ENCODE assay signal across 8 cellular contexts in the genomic region with DNA sequence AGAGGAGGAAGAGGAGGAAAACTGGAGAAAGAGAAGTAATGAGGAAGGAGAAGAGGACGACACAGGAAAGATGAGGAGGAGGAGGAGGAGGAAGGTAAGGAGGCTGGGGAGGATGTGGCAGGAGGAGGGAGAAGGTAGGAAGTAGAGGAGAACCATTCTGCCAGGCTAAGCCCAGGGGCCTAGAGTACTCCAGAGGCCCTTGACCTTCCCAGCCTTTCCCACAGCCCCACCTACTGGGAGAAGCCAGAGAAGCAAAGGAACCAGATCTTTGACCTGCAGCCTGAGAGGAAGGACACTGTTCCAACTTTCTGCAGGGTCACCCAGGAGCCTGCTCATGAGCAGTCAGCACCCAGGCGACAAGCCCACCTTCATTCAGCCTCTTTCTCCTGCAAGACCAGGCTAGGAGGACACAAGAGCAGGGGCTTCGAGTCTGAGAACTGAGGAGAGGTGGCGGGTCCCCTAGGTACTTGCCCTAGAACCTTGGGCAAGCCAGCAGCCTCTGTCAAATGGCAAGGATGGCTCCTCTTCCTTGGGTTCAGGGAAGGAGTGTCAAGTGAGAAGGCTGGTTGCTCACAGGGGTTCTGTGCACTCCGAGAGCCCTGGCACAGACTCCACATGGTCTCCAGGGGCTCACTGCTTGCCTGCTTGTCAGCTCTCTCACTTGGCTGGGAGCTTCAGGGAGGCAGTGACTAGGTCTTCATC. TPM values are rescaled to one million over a fixed set of nuclear protein-coding genes. Genes with fewer than 3 reads are reported as not detected.
DNase-seq lines count a peak whose midpoint lies in the region; ATAC-seq, FAIRE-seq and TF ChIP-seq lines count a peak whose summit lies in the region.

No MANE protein-coding gene starts in this region.

- H3K4me2 ChIP-seq in HepG2 (ENCODE audit: low read depth, low read length): peak overlapping the region; percentile 95

- H3K27ac ChIP-seq in HepG2 (ENCODE audit: extremely low read length, insufficient read depth, low read length): peak overlapping the region; percentile 51

- H3K4me1 ChIP-seq in HepG2 (ENCODE audit: insufficient read depth, low read length): peaks cover 82% of the 10 kb centered on the region

- peak; percentile 90 for FAIRE-seq in HepG2 (lab: Jason Lieb, UNC)

- H3K27me3 ChIP-seq in HepG2 (ENCODE audit: control insufficient read depth in 1 of 2, insufficient read depth in 2 of 2, low read length in 2 of 2): no peaks in the 10 kb centered on the region

- peaks cover 2% of the 10 kb centered on the region for H3K79me2 ChIP-seq in HepG2 (ENCODE audit: insufficient read depth, low read length)

- H2AFZ ChIP-seq in HepG2 (ENCODE audit: low read length): no peak overlapping the region

- no peaks in the 10 kb centered on the region for H3K36me3 ChIP-seq in HepG2 (replicated peaks in 1 of 2; ENCODE audit: control insufficient read depth in 1 of 2, insufficient read depth in 2 of 2, low read length in 2 of 2)

- H3K27ac Mint-ChIP-seq in effector memory CD8-positive, alpha-beta T cell: peak overlapping the region in 1 of 2 donors; percentile 7

- H3K36me3 Mint-ChIP-seq in effector memory CD8-positive, alpha-beta T cell (ENCODE audit: insufficient read depth): no peaks in the 10 kb centered on the region

- H3K9ac ChIP-seq in HepG2 (ENCODE audit: insufficient read depth, low read depth, low read length): 0 out of 2 replicates have a peak overlapping the region, but pooled peaks have one; percentile 18

- H3K9me3 ChIP-seq in HepG2 (ENCODE audit: low read length): no peaks in the 10 kb centered on the region

- no peaks in the 10 kb centered on the region for H3K9me3 Mint-ChIP-seq in effector memory CD8-positive, alpha-beta T cell

- no peak for TF ChIP-seq POLR2A in HepG2 (IDR thresholded peaks at IDR 0.05; ENCODE audit: insufficient read depth in 1 of 2, low read depth in 2 of 2, low read length in 2 of 2)

- TF ChIP-seq RAD21 in HepG2 (CRISPR knock-in tag; IDR thresholded peaks at IDR 0.05): peak; percentile 63

- TF ChIP-seq CTCF in AG04449 (IDR thresholded peaks at IDR 0.05; ENCODE audit: insufficient read depth, low read length, missing control alignments) (peak; percentile 28), astrocyte of the cerebellum (IDR thresholded peaks at IDR 0.05; ENCODE audit: low read depth, low read length, missing control alignments) (peak; percentile 38), HepG2 (CRISPR knock-in tag; IDR thresholded peaks at IDR 0.05) (peak; percentile 89)

- WGBS in HepG2 (ENCODE audit: low lambda C conversion rate): 44% methylated on average over 5 of the region's 5 CpGs

- no peak for DNase-seq in AG04449 (ENCODE audit: low read depth, low spot score)
- peak; percentile 74 for DNase-seq in HT-29 (ENCODE audit: low spot score)
- no peak for DNase-seq in astrocyte of the cerebellum (ENCODE audit: low read depth)
- peak; percentile 73 for DNase-seq in HepG2 (ENCODE audit: low spot score)
- DNase-seq in NCI-H774 (lab: John Stamatoyannopoulos, UW): no peak
- DNase-seq in effector memory CD8-positive, alpha-beta T cell: no peak
- DNase-seq in GDM1 (lab: John Stamatoyannopoulos, UW): no peak

- in situ Hi-C loops in astrocyte of the cerebellum (cut with HindIII; ENCODE audit: low sequenced_read_pairs): no loop called here
- in situ Hi-C loops in HepG2 (cut with HindIII; ENCODE audit: extremely low pct_ligation_motif_present, low pct_unique_long_range_greater_than_20kb): no loop called here

- CTCF ChIA-PET in AG04449 (lab: Yijun Ruan, JAX): interaction anchor here (1.0 to 7.7 kb wide), 2 partner anchors 12 to 117 kb away, joined by 3 to 107 read pairs; no protein-coding TSS in a partner anchor
- CTCF ChIA-PET in HepG2 (lab: Yijun Ruan, JAX; ENCODE audit: low intra/inter-chr PET ratio, low total read pairs): interaction anchor here (1.2 to 1.9 kb wide), 3 partner anchors 11 to 47 kb away, joined by 3 to 13 read pairs (median 5); no protein-coding TSS in a partner anchor

- no TSS peak for BruUV-seq in HepG2 (replicated peaks; lab: Mats Ljungman, UMichigan)

- POLR2A ChIA-PET in AG04449 (lab: Yijun Ruan, JAX) (no interaction called here), HepG2 (lab: Yijun Ruan, JAX) (interaction anchor here (3.6 to 6.3 kb wide), 4 partner anchors 11 to 30 kb away, joined by 27 to 160 read pairs (median 66); partner anchors contain the start of gene OAF)

- ATAC-seq in HepG2 (peak; percentile 53), GM18868 (IDR thresholded peaks at IDR 0.05; ENCODE audit: unreplicated experiment) (no peak)
- ATAC-seq in effector memory CD8-positive, alpha-beta T cell (replicated peaks): no peak

- TF ChIP-seq EP300 in HepG2 (IDR thresholded peaks at IDR 0.05; ENCODE audit: low read depth in 2 of 2, low read length in 2 of 2) (no peak), HepG2 (CRISPR knock-in tag; IDR thresholded peaks at IDR 0.05; ENCODE audit: borderline replicate concordance) (0 out of 2 replicates have a peak, but pooled peaks have one; percentile 9)

- no peaks in the 10 kb centered on the region for H4K20me1 ChIP-seq in HepG2 (ENCODE audit: insufficient read depth, low read length)

- intact Hi-C loops in HepG2 (cut with micrococcal nuclease; ENCODE audit: unreplicated experiment): loop anchor here (2.0 to 10.0 kb wide), 2 partner anchors 28 to 518 kb away; partner anchors contain the start of gene OAF

- peaks cover 0 to 4% of the 10 kb centered on the region in 2 donors for H3K4me1 Mint-ChIP-seq in effector memory CD8-positive, alpha-beta T cell (ENCODE audit: low read depth in 2 of 2)

- no peak overlapping the region for H3K4me3 Mint-ChIP-seq in effector memory CD8-positive, alpha-beta T cell

- no peak overlapping the region for H3K4me3 ChIP-seq in AG04449 (ENCODE audit: low read depth, low read length)
- H3K4me3 ChIP-seq in astrocyte of the cerebellum (ENCODE audit: low read depth, low read length): no peak overlapping the region
- peak overlapping the region in 1 of 3 experiments; percentile 41; a peak in 1 of 6 replicates for H3K4me3 ChIP-seq in HepG2 (replicated peaks in 1 of 3; ENCODE audit: insufficient read depth in 1 of 3, low read depth in 2 of 3, low read length in 3 of 3)

- H3K27me3 Mint-ChIP-seq in effector memory CD8-positive, alpha-beta T cell: peaks cover 46 to 80% of the 10 kb centered on the region in 2 donors

RNA-seq across cellular contexts. Expression of gene OAF, which starts 27.9 kb away (rescaled TPM):
- 68.5 and 87.3 TPM in 2 replicates for total RNA-seq in HT-29 (2014; rRNA removed; shearing (Covaris generic))
- total RNA-seq in HepG2 (2016; rRNA removed; fragmentation: Illumina TruSeq; extraction: Trizol): 37.5 and 63.7 TPM in 2 replicates
- 67.5 and 74.8 TPM in 2 replicates for total RNA-seq in HepG2 (2016; cell fraction: cytosol; rRNA removed; fragmentation: Illumina TruSeq; extraction: Trizol; ENCODE audit: low read depth)
- 30.7 and 64.6 TPM in 2 replicates for total RNA-seq in HepG2 (2016; cell fraction: insoluble cytoplasmic fraction; rRNA removed; fragmentation: Illumina TruSeq; extraction: Trizol)
- total RNA-seq in HepG2 (2016; cell fraction: membrane; rRNA removed; fragmentation: Illumina TruSeq; extraction: Trizol): 118 and 139 TPM in 2 replicates
- 44.9 and 59.4 TPM in 2 replicates for total RNA-seq in HepG2 (2016; cell fraction: nucleus; rRNA removed; fragmentation: Illumina TruSeq; extraction: Trizol)
- polyA plus RNA-seq in HepG2 (2011; rRNA removed): 92.9 and 94.6 TPM in 2 replicates
- 77.3 and 145 TPM in 2 replicates for polyA plus RNA-seq in HepG2 (2011; cell fraction: cytosol; rRNA removed)
- 93.1 and 106 TPM in 2 replicates for polyA plus RNA-seq in HepG2 (2011; cell fraction: nucleus; rRNA removed)
- polyA plus RNA-seq in HepG2 (2012): 22.4 and 31.8 TPM in 2 replicates
- polyA plus RNA-seq in HepG2 (2016; cell fraction: cytosol; fragmentation: Illumina TruSeq; extraction: Trizol; ENCODE audit: low read depth): 159 and 175 TPM in 2 replicates
- polyA plus RNA-seq in HepG2 (2016; cell fraction: insoluble cytoplasmic fraction; fragmentation: Illumina TruSeq; extraction: Trizol; ENCODE audit: low read depth): 64.4 and 78.3 TPM in 2 replicates
- polyA plus RNA-seq in HepG2 (2016; cell fraction: membrane; fragmentation: Illumina TruSeq; extraction: Trizol; ENCODE audit: low read depth): 207 and 216 TPM in 2 replicates
- polyA plus RNA-seq in HepG2 (2016; cell fraction: nucleus; fragmentation: Illumina TruSeq; extraction: Trizol; ENCODE audit: insufficient read depth, low read depth): 162 and 173 TPM in 2 replicates
- 19.0 and 113 TPM in 2 replicates for polyA minus RNA-seq in HepG2 (2011; rRNA and poly(A)+ RNA removed; ENCODE audit: low replicate concordance)
- polyA minus RNA-seq in HepG2 (2011; cell fraction: cytosol; rRNA and poly(A)+ RNA removed): 47.6 and 70.8 TPM in 2 replicates
- polyA minus RNA-seq in HepG2 (2011; cell fraction: nucleus; rRNA and poly(A)+ RNA removed): 28.5 and 32.1 TPM in 2 replicates

RNA-seq across cellular contexts. Expression of gene TRIM29, which starts 45.0 kb away (rescaled TPM):
- total RNA-seq in HT-29 (2014; rRNA removed; shearing (Covaris generic)): 172 and 226 TPM in 2 replicates
- 0.84 and 0.86 TPM in 2 replicates for total RNA-seq in HepG2 (2016; rRNA removed; fragmentation: Illumina TruSeq; extraction: Trizol)
- total RNA-seq in HepG2 (2016; cell fraction: cytosol; rRNA removed; fragmentation: Illumina TruSeq; extraction: Trizol; ENCODE audit: low read depth): not detected in 2 replicates
- total RNA-seq in HepG2 (2016; cell fraction: insoluble cytoplasmic fraction; rRNA removed; fragmentation: Illumina TruSeq; extraction: Trizol): 0.58 and 0.74 TPM in 2 replicates
- total RNA-seq in HepG2 (2016; cell fraction: membrane; rRNA removed; fragmentation: Illumina TruSeq; extraction: Trizol): 0.62 and 0.72 TPM in 2 replicates
- 1.7 and 2.0 TPM in 2 replicates for total RNA-seq in HepG2 (2016; cell fraction: nucleus; rRNA removed; fragmentation: Illumina TruSeq; extraction: Trizol)
- polyA plus RNA-seq in HepG2 (2011; rRNA removed): 0.86 and 1.2 TPM in 2 replicates
- 0.78 and 0.83 TPM in 2 replicates for polyA plus RNA-seq in HepG2 (2011; cell fraction: cytosol; rRNA removed)
- 2.2 and 4.0 TPM in 2 replicates for polyA plus RNA-seq in HepG2 (2011; cell fraction: nucleus; rRNA removed)
- 0.47 and 0.95 TPM in 2 replicates for polyA plus RNA-seq in HepG2 (2012)
- 0.41 and 0.44 TPM in 2 replicates for polyA plus RNA-seq in HepG2 (2016; cell fraction: cytosol; fragmentation: Illumina TruSeq; extraction: Trizol; ENCODE audit: low read depth)
- polyA plus RNA-seq in HepG2 (2016; cell fraction: insoluble cytoplasmic fraction; fragmentation: Illumina TruSeq; extraction: Trizol; ENCODE audit: low read depth): 0.74 and 0.80 TPM in 2 replicates
- polyA plus RNA-seq in HepG2 (2016; cell fraction: membrane; fragmentation: Illumina TruSeq; extraction: Trizol; ENCODE audit: low read depth): 0.31 and 0.92 TPM in 2 replicates
- 0.56 and 0.81 TPM in 2 replicates for polyA plus RNA-seq in HepG2 (2016; cell fraction: nucleus; fragmentation: Illumina TruSeq; extraction: Trizol; ENCODE audit: insufficient read depth, low read depth)
- polyA minus RNA-seq in HepG2 (2011; rRNA and poly(A)+ RNA removed; ENCODE audit: low replicate concordance): 14.4 and 285 TPM in 2 replicates
- polyA minus RNA-seq in HepG2 (2011; cell fraction: cytosol; rRNA and poly(A)+ RNA removed): 1.2 and 2.0 TPM in 2 replicates
- polyA minus RNA-seq in HepG2 (2011; cell fraction: nucleus; rRNA and poly(A)+ RNA removed): 6.6 and 14.2 TPM in 2 replicates

RNA-seq across cellular contexts. Expression of gene POU2F3, which starts 57.0 kb away (rescaled TPM):
- total RNA-seq in HT-29 (2014; rRNA removed; shearing (Covaris generic)): 0.28 and 0.86 TPM in 2 replicates
- total RNA-seq in HepG2 (2016; rRNA removed; fragmentation: Illumina TruSeq; extraction: Trizol): not detected in 2 replicates
- not detected in 2 replicates for total RNA-seq in HepG2 (2016; cell fraction: cytosol; rRNA removed; fragmentation: Illumina TruSeq; extraction: Trizol; ENCODE audit: low read depth)
- total RNA-seq in HepG2 (2016; cell fraction: insoluble cytoplasmic fraction; rRNA removed; fragmentation: Illumina TruSeq; extraction: Trizol): not detected in 2 replicates
- total RNA-seq in HepG2 (2016; cell fraction: membrane; rRNA removed; fragmentation: Illumina TruSeq; extraction: Trizol): not detected in 2 replicates
- not detected in 2 replicates for total RNA-seq in HepG2 (2016; cell fraction: nucleus; rRNA removed; fragmentation: Illumina TruSeq; extraction: Trizol)
- not detected in 2 replicates for polyA plus RNA-seq in HepG2 (2011; rRNA removed)
- not detected in 2 replicates for polyA plus RNA-seq in HepG2 (2011; cell fraction: cytosol; rRNA removed)
- polyA plus RNA-seq in HepG2 (2011; cell fraction: nucleus; rRNA removed): not detected in 2 replicates
- not detected in 2 replicates for polyA plus RNA-seq in HepG2 (2012)
- not detected in 2 replicates for polyA plus RNA-seq in HepG2 (2016; cell fraction: cytosol; fragmentation: Illumina TruSeq; extraction: Trizol; ENCODE audit: low read depth)
- polyA plus RNA-seq in HepG2 (2016; cell fraction: insoluble cytoplasmic fraction; fragmentation: Illumina TruSeq; extraction: Trizol; ENCODE audit: low read depth): not detected in 2 replicates
- polyA plus RNA-seq in HepG2 (2016; cell fraction: membrane; fragmentation: Illumina TruSeq; extraction: Trizol; ENCODE audit: low read depth): not detected in 2 replicates
- polyA plus RNA-seq in HepG2 (2016; cell fraction: nucleus; fragmentation: Illumina TruSeq; extraction: Trizol; ENCODE audit: insufficient read depth, low read depth): not detected in 2 replicates
- 0.30 TPM in 1 of 2 replicates, not detected in the other for polyA minus RNA-seq in HepG2 (2011; rRNA and poly(A)+ RNA removed; ENCODE audit: low replicate concordance)
- not detected in 2 replicates for polyA minus RNA-seq in HepG2 (2011; cell fraction: cytosol; rRNA and poly(A)+ RNA removed)
- polyA minus RNA-seq in HepG2 (2011; cell fraction: nucleus; rRNA and poly(A)+ RNA removed): not detected in 2 replicates

Comparison
In these comparisons a context has a peak if more than half of its experiments do, and no peak if none do; other contexts are left out.
1. DNase-seq: peak in HT-29 (single experiment) and HepG2 (single experiment); none in AG04449 (single experiment), astrocyte of the cerebellum (single experiment), NCI-H774 (single experiment), effector memory CD8-positive, alpha-beta T cell (0 of 3) and GDM1 (single experiment).
2. CTCF ChIP-seq: peak in every context shown above with its lines; median percentile 89 in HepG2; 38 in astrocyte of the cerebellum; 28 in AG04449.
3. RNA of gene TRIM29, which starts 45.0 kb away (total RNA-seq): 172 to 226 TPM in HT-29; 0.58 to 2.0 TPM in HepG2; every median in the first group is over 10 times any median in the second.